Comparison of ENCODE assay signal across 34 cellular contexts in genomic region chr13:98897706-98898105, GRCh38.
"Had no signal": no experiment of that assay in that cellular context is flagged by ENCODE, and none has a peak within 500 bp of the region (broad histone marks: within the 10 kb centered on the region; RNA-seq: fewer than 3 reads in every experiment).

No MANE protein-coding gene starts in this region.

- H3K27ac ChIP-seq: ascending aorta, breast epithelium, cardiac muscle cell, coronary artery, esophagus muscularis mucosa, gastroesophageal sphincter had no signal

- H3K9me3 ChIP-seq: ascending aorta, breast epithelium, esophagus muscularis mucosa, gastroesophageal sphincter, heart right ventricle had no signal

- H3K4me3 Mint-ChIP-seq: activated CD4-positive, alpha-beta memory T cell treated with anti-CD3 and anti-CD28 coated beads for 36 hours; activated CD4-positive, alpha-beta T cell treated with anti-CD3 and anti-CD28 coated beads for 36 hours; activated CD4-positive, alpha-beta T cell treated with anti-CD3 and anti-CD28 coated beads, Interleukin-2, amount 10 ng/mL, durations not matched to agents 24 days and 14 days; activated CD8-positive, alpha-beta memory T cell treated with anti-CD3 and anti-CD28 coated beads, Interleukin-2, amount 10 ng/mL, durations not matched to agents 7 days and 5 days; activated CD8-positive, alpha-beta T cell treated with anti-CD3 and anti-CD28 coated beads, Interleukin-2, amount 10 ng/mL, durations not matched to agents 7 days and 5 days; activated naive CD4-positive, alpha-beta T cell treated with anti-CD3 and anti-CD28 coated beads, Interleukin-2, amount 10 ng/mL, durations not matched to agents 7 days and 5 days; activated naive CD8-positive, alpha-beta T cell treated with anti-CD3 and anti-CD28 coated beads, Interleukin-2, amount 10 ng/mL, durations not matched to agents 7 days and 5 days; activated T-helper 1 cell treated with anti-CD3 and anti-CD28 coated beads, Interleukin-12 subunit alpha, Interleukin-12 subunit beta, Interleukin-2, Interleukin-4 antibody, amounts not matched to agents 30 ng/mL and 10 ng/mL and 1 ng/mL, durations not matched to agents 14 hours and 24 hours and 36 hours; brain; dendritic cell treated with granulocyte-macrophage colony-stimulating factor and Interleukin-4, amounts not matched to agents 40 ng/mL and 50 ng/mL, for 4 days; endodermal cell had no signal

- ATAC-seq: activated CD4-positive, alpha-beta T cell treated with anti-CD3 and anti-CD28 coated beads for 36 hours; activated CD8-positive, alpha-beta memory T cell treated with anti-CD3 and anti-CD28 coated beads, Interleukin-2, amount 10 ng/mL, durations not matched to agents 7 days and 5 days; activated CD8-positive, alpha-beta T cell treated with anti-CD3 and anti-CD28 coated beads, Interleukin-2, amount 10 ng/mL, durations not matched to agents 7 days and 5 days; activated naive CD4-positive, alpha-beta T cell treated with anti-CD3 and anti-CD28 coated beads, Interleukin-2, amount 50 U/mL, for 72 hours; gastroesophageal sphincter; heart right ventricle had no signal

- H3K27me3 ChIP-seq: ascending aorta, breast epithelium, cardiac muscle cell, dorsolateral prefrontal cortex, esophagus muscularis mucosa, gastroesophageal sphincter, heart right ventricle had no signal

- H3K27ac Mint-ChIP-seq: activated CD4-positive, alpha-beta memory T cell treated with anti-CD3 and anti-CD28 coated beads for 36 hours; activated CD4-positive, alpha-beta T cell treated with anti-CD3 and anti-CD28 coated beads for 36 hours; activated CD4-positive, alpha-beta T cell treated with anti-CD3 and anti-CD28 coated beads, Interleukin-2, amount 10 ng/mL, durations not matched to agents 24 days and 14 days; activated CD8-positive, alpha-beta memory T cell treated with anti-CD3 and anti-CD28 coated beads, Interleukin-2, amount 10 ng/mL, durations not matched to agents 7 days and 5 days; activated naive CD4-positive, alpha-beta T cell treated with anti-CD3 and anti-CD28 coated beads, Interleukin-2, amount 10 ng/mL, durations not matched to agents 7 days and 5 days; activated naive CD4-positive, alpha-beta T cell treated with anti-CD3 and anti-CD28 coated beads, Interleukin-2, amount 50 U/mL, for 72 hours; activated T-helper 1 cell treated with anti-CD3 and anti-CD28 coated beads, Interleukin-12 subunit alpha, Interleukin-12 subunit beta, Interleukin-2, Interleukin-4 antibody, amounts not matched to agents 30 ng/mL and 10 ng/mL and 1 ng/mL, durations not matched to agents 14 hours and 24 hours and 36 hours; activated T-helper 2 cell treated with anti-CD3 and anti-CD28 coated beads, Interferon-gamma antibody, Interleukin-2, Interleukin-4, amounts not matched to agents 10 μg/mL and 5 μg/mL and 100 μg/mL, durations not matched to agents 14 hours and 24 hours and 36 hours; brain; dendritic cell treated with granulocyte-macrophage colony-stimulating factor and Interleukin-4, amounts not matched to agents 40 ng/mL and 50 ng/mL, for 4 days; endodermal cell had no signal

- H3K27me3 Mint-ChIP-seq: activated CD4-positive, alpha-beta memory T cell treated with anti-CD3 and anti-CD28 coated beads for 36 hours; activated CD4-positive, alpha-beta T cell treated with anti-CD3 and anti-CD28 coated beads for 36 hours; activated CD4-positive, alpha-beta T cell treated with anti-CD3 and anti-CD28 coated beads, Interleukin-2, amount 10 ng/mL, durations not matched to agents 24 days and 14 days; activated CD8-positive, alpha-beta memory T cell treated with anti-CD3 and anti-CD28 coated beads, Interleukin-2, amount 10 ng/mL, durations not matched to agents 7 days and 5 days; activated naive CD4-positive, alpha-beta T cell treated with anti-CD3 and anti-CD28 coated beads, Interleukin-2, amount 10 ng/mL, durations not matched to agents 7 days and 5 days; activated naive CD8-positive, alpha-beta T cell treated with anti-CD3 and anti-CD28 coated beads, Interleukin-2, amount 10 ng/mL, durations not matched to agents 7 days and 5 days; brain had no signal

- DNase-seq: activated CD4-positive, alpha-beta memory T cell treated with anti-CD3 and anti-CD28 coated beads for 36 hours; activated CD4-positive, alpha-beta T cell treated with anti-CD3 and anti-CD28 coated beads for 36 hours; activated CD4-positive, alpha-beta T cell treated with anti-CD3 and anti-CD28 coated beads, Interleukin-2, amount 10 ng/mL, durations not matched to agents 24 days and 14 days; activated CD4-positive, CD25-positive, alpha-beta regulatory T cell; activated CD4-positive, CD25-positive, alpha-beta regulatory T cell treated with anti-CD3 and anti-CD28 coated beads, Interleukin-2, amount 50 U/mL, for 72 hours; activated CD8-positive, alpha-beta memory T cell treated with anti-CD3 and anti-CD28 coated beads, Interleukin-2, amount 10 ng/mL, durations not matched to agents 7 days and 5 days; activated CD8-positive, alpha-beta memory T cell treated with anti-CD3 and anti-CD28 coated beads, Interleukin-2, amount 50 U/mL, for 4 hours; activated CD8-positive, alpha-beta T cell treated with anti-CD3 and anti-CD28 coated beads, Interleukin-2, amount 10 ng/mL, durations not matched to agents 7 days and 5 days; activated effector memory CD4-positive, alpha-beta T cell treated with anti-CD3 and anti-CD28 coated beads, Interleukin-2, amount 50 U/mL, for 16 hours; activated naive CD4-positive, alpha-beta T cell treated with anti-CD3 and anti-CD28 coated beads, Interleukin-2, amount 10 ng/mL, durations not matched to agents 7 days and 5 days; activated naive CD8-positive, alpha-beta T cell treated with anti-CD3 and anti-CD28 coated beads, Interleukin-2, amount 10 ng/mL, durations not matched to agents 7 days and 5 days; activated T-cell treated with anti-CD3 and anti-CD28 coated beads, Interleukin-2, amount 50 U/mL, for 1 hour; activated T-cell treated with anti-CD3 and anti-CD28 coated beads, Interleukin-2, amount 50 U/mL, for 48 hours; central memory CD4-positive, alpha-beta T cell; cerebellar nuclear complex; dorsolateral prefrontal cortex; effector memory CD4-positive, alpha-beta T cell; endodermal cell; erythroblast; foreskin melanocyte; heart right ventricle; T-helper 1 cell; T-helper 2 cell had no signal

- H3K9me3 Mint-ChIP-seq: activated CD4-positive, alpha-beta memory T cell treated with anti-CD3 and anti-CD28 coated beads for 36 hours; activated CD4-positive, alpha-beta T cell treated with anti-CD3 and anti-CD28 coated beads, Interleukin-2, amount 10 ng/mL, durations not matched to agents 24 days and 14 days; activated naive CD4-positive, alpha-beta T cell treated with anti-CD3 and anti-CD28 coated beads, Interleukin-2, amount 10 ng/mL, durations not matched to agents 7 days and 5 days; activated naive CD4-positive, alpha-beta T cell treated with anti-CD3 and anti-CD28 coated beads, Interleukin-2, amount 50 U/mL, for 72 hours; activated naive CD8-positive, alpha-beta T cell treated with anti-CD3 and anti-CD28 coated beads, Interleukin-2, amount 10 ng/mL, durations not matched to agents 7 days and 5 days; activated T-helper 1 cell treated with anti-CD3 and anti-CD28 coated beads, Interleukin-12 subunit alpha, Interleukin-12 subunit beta, Interleukin-2, Interleukin-4 antibody, amounts not matched to agents 30 ng/mL and 10 ng/mL and 1 ng/mL, durations not matched to agents 14 hours and 24 hours and 36 hours; activated T-helper 2 cell treated with anti-CD3 and anti-CD28 coated beads, Interferon-gamma antibody, Interleukin-2, Interleukin-4, amounts not matched to agents 10 μg/mL and 5 μg/mL and 100 μg/mL, durations not matched to agents 14 hours and 24 hours and 36 hours; brain; dendritic cell treated with granulocyte-macrophage colony-stimulating factor and Interleukin-4, amounts not matched to agents 40 ng/mL and 50 ng/mL, for 4 days; endodermal cell had no signal
